8 cellular contexts compared by ENCODE assay signal in the genomic region with DNA sequence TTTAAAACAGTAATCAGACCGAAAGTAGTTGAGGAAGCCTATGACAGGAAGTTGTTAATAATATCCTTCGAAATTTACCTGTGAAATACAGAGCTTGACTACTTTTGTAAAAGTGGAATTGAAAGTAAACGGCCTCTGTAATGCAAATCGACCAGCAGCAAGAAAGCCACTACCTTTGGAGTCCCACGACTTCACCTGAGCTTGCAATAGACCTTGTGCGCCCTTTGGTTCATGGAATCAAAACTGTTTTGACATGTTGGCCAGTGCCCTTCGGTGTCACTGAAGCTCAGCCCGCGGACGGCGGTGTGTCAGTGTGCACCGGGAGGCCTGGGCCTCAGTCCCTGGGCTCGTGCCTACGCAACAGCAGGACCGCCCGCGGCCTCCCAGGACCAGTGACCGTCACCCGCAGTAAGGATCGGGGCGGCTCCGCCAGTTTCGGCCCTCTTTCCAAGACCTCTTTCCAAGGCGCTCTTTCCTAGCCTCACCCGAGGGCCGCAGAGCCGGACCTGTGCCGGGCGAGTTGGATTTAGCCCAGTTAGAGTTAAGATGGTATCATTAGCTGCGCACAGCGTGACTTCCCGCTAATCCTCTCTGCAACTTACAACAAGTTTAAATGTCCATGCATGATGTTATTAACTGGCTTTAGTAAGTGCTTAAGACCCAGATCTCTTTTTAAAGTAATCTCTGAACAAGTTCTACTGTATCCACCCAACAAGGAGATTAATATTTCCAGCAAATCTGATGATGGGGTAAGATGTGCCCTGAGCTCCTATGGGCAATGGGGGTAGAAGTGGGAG.
DNase-seq lines count a peak whose midpoint lies in the region; ATAC-seq and TF ChIP-seq lines count a peak whose summit lies in the region.

No MANE protein-coding gene starts in this region.

- H3K36me3 Mint-ChIP-seq in activated B cell treated with CpG ODN at 0.5 μM for 24 hours (ENCODE audit: low read depth) (peaks cover 1% of the 10 kb centered on the region), natural killer cell (peaks cover 9% of the 10 kb centered on the region)

- TF ChIP-seq CTCF in activated B cell treated with CpG ODN at 0.5 μM for 24 hours (IDR thresholded peaks at IDR 0.05) (no peak), natural killer cell (IDR thresholded peaks at IDR 0.05) (no peak)

- H3K4me1 ChIP-seq in effector memory CD4-positive, alpha-beta T cell (ENCODE audit: control insufficient read depth, insufficient read depth, low read length, poor library complexity, severe bottlenecking) = peaks cover 6% of the 10 kb centered on the region

- peaks cover 11% of the 10 kb centered on the region for H3K9me3 Mint-ChIP-seq in activated B cell treated with CpG ODN at 0.5 μM for 24 hours
- H3K9me3 Mint-ChIP-seq in natural killer cell = peaks cover 0 to 3% of the 10 kb centered on the region in 2 donors

- POLR2A ChIA-PET in activated B cell treated with CpG ODN at 0.5 μM for 24 hours (lab: Charles Lee) = interaction anchor here (0.6 to 1.2 kb wide), 4 partner anchors 13 to 1750 kb away, joined by 3 to 9 read pairs (median 4); a partner anchor contains a TSS

- intact Hi-C loops in activated B cell treated with CpG ODN at 0.5 μM for 24 hours (cut with micrococcal nuclease) = loop anchor here (2.0 kb wide), 1 partner anchor 15 kb away; no protein-coding TSS in a partner anchor
- intact Hi-C loops in natural killer cell (cut with micrococcal nuclease) = no loop called here
- intact Hi-C loops in left cardiac atrium (cut with DNase I) = no loop called here

- H3K36me3 ChIP-seq in effector memory CD4-positive, alpha-beta T cell (ENCODE audit: control insufficient read depth, insufficient read depth, low read length) = no peaks in the 10 kb centered on the region

- peaks cover 17% of the 10 kb centered on the region for H3K4me1 Mint-ChIP-seq in activated B cell treated with CpG ODN at 0.5 μM for 24 hours
- H3K4me1 Mint-ChIP-seq in natural killer cell = peaks cover 9 to 16% of the 10 kb centered on the region in 2 donors

- peaks cover 33% of the 10 kb centered on the region for H3K27me3 ChIP-seq in effector memory CD4-positive, alpha-beta T cell (replicated peaks; ENCODE audit: control insufficient read depth, insufficient read depth, low read length, poor library complexity, severe bottlenecking)

- H3K27me3 Mint-ChIP-seq in activated B cell treated with CpG ODN at 0.5 μM for 24 hours = peaks cover 49% of the 10 kb centered on the region
- peaks cover 50 to 71% of the 10 kb centered on the region in 2 donors for H3K27me3 Mint-ChIP-seq in natural killer cell (ENCODE audit: low read depth in 2 of 2)

- no peak overlapping the region for H3K27ac Mint-ChIP-seq in activated B cell treated with CpG ODN at 0.5 μM for 24 hours
- no peak overlapping the region for H3K27ac Mint-ChIP-seq in natural killer cell

- ATAC-seq in GM18870 (IDR thresholded peaks at IDR 0.05; ENCODE audit: unreplicated experiment) (peak; percentile 60), HG02763 (IDR thresholded peaks at IDR 0.05; ENCODE audit: unreplicated experiment) (peak; percentile 54), activated B cell treated with CpG ODN at 0.5 μM for 24 hours (ENCODE audit: low read depth) (peak; percentile 37), natural killer cell (no peak), left cardiac atrium (no peak)

- no peak overlapping the region for H3K27ac ChIP-seq in effector memory CD4-positive, alpha-beta T cell (ENCODE audit: insufficient read depth, low read length, poor library complexity, severe bottlenecking)

- H3K4me3 Mint-ChIP-seq in activated B cell treated with CpG ODN at 0.5 μM for 24 hours (peak overlapping the region; percentile 60), natural killer cell (peak overlapping the region; percentile 56)

- H3K9me3 ChIP-seq in effector memory CD4-positive, alpha-beta T cell (ENCODE audit: control insufficient read depth, low read length) = peaks cover 4% of the 10 kb centered on the region

- CTCF ChIA-PET in activated B cell treated with CpG ODN at 0.5 μM for 24 hours (lab: Charles Lee) = interaction anchor here (1.8 to 2.3 kb wide), 2 partner anchors 21 to 32 kb away, joined by 7 to 10 read pairs; no protein-coding TSS in a partner anchor

- H3K4me3 ChIP-seq in effector memory CD4-positive, alpha-beta T cell (ENCODE audit: insufficient read depth, low read depth, low read length, poor library complexity, severe bottlenecking) = no peak overlapping the region

- DNase-seq in activated B cell treated with CpG ODN at 0.5 μM for 24 hours (no peak), natural killer cell (no peak), cortex of kidney (lab: John Stamatoyannopoulos, UW) (no peak), COLO668 (lab: John Stamatoyannopoulos, UW; ENCODE audit: unreplicated experiment) (no peak), left cardiac atrium (no peak)
- DNase-seq in effector memory CD4-positive, alpha-beta T cell = no peak

Comparison
In these comparisons a context has a peak if more than half of its experiments do, and no peak if none do; other contexts are left out.
1. ATAC-seq: peak in GM18870 (single experiment), HG02763 (single experiment) and activated B cell treated with CpG ODN at 0.5 μM for 24 hours (single experiment); none in natural killer cell (0 of 3) and left cardiac atrium (0 of 2).